In genomic region chr6:155604991-155605390, GRCh38 we compare ENCODE assay signal across 23 cellular contexts.
A peak's percentile ranks its signal among the peaks of the same experiment; 100 is the strongest.
DNase-seq lines count a peak whose midpoint lies in the region; ATAC-seq and TF ChIP-seq lines count a peak whose summit lies in the region.
"Had no signal": no experiment of that assay in that cellular context is flagged by ENCODE, and none has a peak within 500 bp of the region (broad histone marks: within the 10 kb centered on the region; RNA-seq: fewer than 3 reads in every experiment).

No MANE protein-coding gene starts in this region.

- TF ChIP-seq CTCF in cardiac fibroblast (IDR thresholded peaks at IDR 0.05; ENCODE audit: low read depth, low read length) (no peak), heart left ventricle (IDR thresholded peaks at IDR 0.05) (no peak)

- no peak overlapping the region for H3K4me3 Mint-ChIP-seq in activated naive CD8-positive, alpha-beta T cell treated with anti-CD3 and anti-CD28 coated beads, Interleukin-2, amount 50 U/mL, for 24 hours
- H3K4me3 Mint-ChIP-seq: CD4-positive, alpha-beta T cell had no signal

- no peaks in the 10 kb centered on the region for H3K4me1 Mint-ChIP-seq in activated naive CD8-positive, alpha-beta T cell treated with anti-CD3 and anti-CD28 coated beads, Interleukin-2, amount 50 U/mL, for 24 hours

- H3K4me1 ChIP-seq in heart left ventricle: no peaks in the 10 kb centered on the region
- H3K4me1 ChIP-seq: BLaER1 had no signal

- no peak overlapping the region for H3K4me3 ChIP-seq in cardiac fibroblast (replicated peaks in 1 of 2; ENCODE audit: low read depth in 2 of 2, low read length in 2 of 2)
- no peak overlapping the region for H3K4me3 ChIP-seq in heart left ventricle
- H3K4me3 ChIP-seq: BLaER1 had no signal

- 58 to 76% (median 70%) methylated on average over 3 of the region's 3 CpGs for WGBS in heart left ventricle, 4 donors

- no peaks in the 10 kb centered on the region for H3K36me3 ChIP-seq in heart left ventricle
- H3K36me3 ChIP-seq: BLaER1 had no signal

- no peaks in the 10 kb centered on the region for H3K36me3 Mint-ChIP-seq in activated naive CD8-positive, alpha-beta T cell treated with anti-CD3 and anti-CD28 coated beads, Interleukin-2, amount 50 U/mL, for 24 hours (ENCODE audit: low read depth)

- no peak for ATAC-seq in heart left ventricle
- no peak for ATAC-seq in activated naive CD8-positive, alpha-beta T cell treated with anti-CD3 and anti-CD28 coated beads, Interleukin-2, amount 50 U/mL, for 24 hours

- H3K27me3 ChIP-seq in heart left ventricle: no peaks in the 10 kb centered on the region
- H3K27me3 ChIP-seq: BLaER1 had no signal

- H3K9me3 Mint-ChIP-seq in activated naive CD8-positive, alpha-beta T cell treated with anti-CD3 and anti-CD28 coated beads, Interleukin-2, amount 50 U/mL, for 24 hours: no peaks in the 10 kb centered on the region
- H3K9me3 Mint-ChIP-seq: CD4-positive, alpha-beta T cell had no signal

- DNase-seq in EL: peak; percentile 59
- peak; percentile 50 for DNase-seq in M059J (ENCODE audit: low read depth)
- peak; percentile 2 to 11 for DNase-seq in cardiac fibroblast (ENCODE audit: low read depth in 2 of 2)
- DNase-seq in non-pigmented ciliary epithelial cell (ENCODE audit: low read depth): peak; percentile 6
- no peak for DNase-seq in heart left ventricle
- no peak for DNase-seq in activated naive CD8-positive, alpha-beta T cell treated with anti-CD3 and anti-CD28 coated beads, Interleukin-2, amount 50 U/mL, for 24 hours
- no peak for DNase-seq in pons (ENCODE audit: low spot score)
- no peak for DNase-seq in stimulated activated CD4-positive, alpha-beta T cell treated with anti-CD3 and anti-CD28 coated beads, Interleukin-12 subunit alpha, Interleukin-12 subunit beta, amount 100 ng/mL, for 4 hours
- DNase-seq: Caco-2; CD4-positive, alpha-beta T cell; DMS 273 treated with DMSO at 0.1 percent for 48 hours; DND-41; GDM1; GOT3; HCEC 1CT; Karpas-422; NCI-H1417; NCI-H187; NCI-H446; NCI-H526; OCI-M1; Right ventricle myocardium superior had no signal

- no peak for TF ChIP-seq POLR2A in heart left ventricle (IDR thresholded peaks at IDR 0.05)

- H3K9me3 ChIP-seq in heart left ventricle: peaks cover 0 to 2% (median 0%) of the 10 kb centered on the region in 12 donors
- H3K9me3 ChIP-seq: Caco-2 had no signal

- intact Hi-C loops in heart left ventricle (cut with DNase I): no loop called here

- no peak overlapping the region for H3K27ac ChIP-seq in heart left ventricle
- H3K27ac ChIP-seq: BLaER1 had no signal

- no peaks in the 10 kb centered on the region for H3K27me3 Mint-ChIP-seq in activated naive CD8-positive, alpha-beta T cell treated with anti-CD3 and anti-CD28 coated beads, Interleukin-2, amount 50 U/mL, for 24 hours
- H3K27me3 Mint-ChIP-seq: CD4-positive, alpha-beta T cell had no signal

- no peak overlapping the region for H3K27ac Mint-ChIP-seq in activated naive CD8-positive, alpha-beta T cell treated with anti-CD3 and anti-CD28 coated beads, Interleukin-2, amount 50 U/mL, for 24 hours
- H3K27ac Mint-ChIP-seq: CD4-positive, alpha-beta T cell had no signal

Comparison
In these comparisons a context has a peak if more than half of its experiments do, and no peak if none do; other contexts are left out.
1. DNase-seq: peak in EL (single experiment), M059J (single experiment), cardiac fibroblast (2 of 2) and non-pigmented ciliary epithelial cell (single experiment); none in heart left ventricle (0 of 5), activated naive CD8-positive, alpha-beta T cell treated with anti-CD3 and anti-CD28 coated beads, Interleukin-2, amount 50 U/mL, for 24 hours (single experiment), pons (single experiment) and stimulated activated CD4-positive, alpha-beta T cell treated with anti-CD3 and anti-CD28 coated beads, Interleukin-12 subunit alpha, Interleukin-12 subunit beta, amount 100 ng/mL, for 4 hours (single experiment).